Comparison of ENCODE assay signal across 1 cellular context in the genomic region with DNA sequence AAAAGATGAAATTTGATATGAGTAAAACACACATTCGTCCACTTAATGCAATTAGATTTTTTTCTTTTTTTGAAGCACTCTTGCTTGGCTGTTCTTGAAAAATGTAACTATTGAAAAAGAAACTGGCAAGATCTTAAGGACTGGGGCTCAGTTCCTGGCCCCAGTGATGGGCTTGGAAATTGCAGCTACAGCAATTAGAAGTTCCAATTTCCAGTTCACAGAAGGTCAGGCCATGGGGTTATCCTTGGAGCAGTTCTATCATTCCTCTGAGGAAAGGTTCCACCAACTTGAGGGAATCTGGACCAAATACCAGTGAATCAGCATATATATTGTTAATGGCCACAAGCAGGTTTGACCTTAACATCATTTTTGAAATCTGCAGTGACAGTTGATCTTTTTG.
TF ChIP-seq lines count a peak whose summit lies in the region.

No MANE protein-coding gene starts in this region.

TF ChIP-seq in GM23338, 12 proteins besides CTCF, POLR2A, EP300 and RAD21 (continued from another document):
- no peak for TF ChIP-seq STAT1 (IDR thresholded peaks at IDR 0.05; ENCODE audit: unreplicated experiment)
